Comparison of ENCODE assay signal across 1 cellular context in genomic region chr7:75756340-75757297, GRCh38.
TF ChIP-seq lines count a peak whose summit lies in the region.

No MANE protein-coding gene starts in this region.

TF ChIP-seq in Ishikawa, 13 proteins besides CTCF, POLR2A, EP300 and RAD21 (continued from another document):
- TF ChIP-seq USF1 (IDR thresholded peaks at IDR 0.05) = no peak
- TF ChIP-seq TAF1 (IDR thresholded peaks at IDR 0.05; ENCODE audit: low read depth) = no peak
